14 cellular contexts compared by ENCODE assay signal in the genomic region with DNA sequence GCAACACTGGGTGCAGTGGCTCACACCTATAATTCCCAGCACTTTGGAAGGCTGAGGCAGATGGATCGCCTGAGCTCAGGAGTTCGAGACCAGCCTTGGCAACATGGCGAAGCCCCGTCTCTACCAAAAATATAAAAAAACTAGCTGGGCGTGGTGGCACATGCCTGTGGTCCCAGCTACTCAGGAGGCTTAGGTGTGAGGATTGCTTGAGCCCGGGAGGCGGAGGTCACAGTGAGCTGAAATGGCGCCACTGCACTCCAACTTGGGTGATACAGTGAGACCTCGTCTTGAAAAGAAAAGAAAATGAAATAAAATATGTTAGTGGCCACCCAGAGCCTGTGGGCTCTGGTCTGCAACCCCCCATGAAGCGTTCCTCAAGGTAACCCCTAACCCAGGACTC. TPM values are rescaled to one million over a fixed set of nuclear protein-coding genes. Genes with fewer than 3 reads are reported as not detected.
DNase-seq lines count a peak whose midpoint lies in the region; ATAC-seq and TF ChIP-seq lines count a peak whose summit lies in the region.
"Had no signal": no experiment of that assay in that cellular context is flagged by ENCODE, and none has a peak within 500 bp of the region (broad histone marks: within the 10 kb centered on the region; RNA-seq: fewer than 3 reads in every experiment).

No MANE protein-coding gene starts in this region.

- intact Hi-C loops in dorsolateral prefrontal cortex (cut with DNase I), result loop anchor here in 1 of 2 donors (5.0 kb wide), 1 partner anchor 33 kb away; no protein-coding TSS in a partner anchor

- H3K4me2 ChIP-seq in BLaER1 (peak overlapping the region; percentile 97), mesendoderm (ENCODE audit: low read length) (no peak overlapping the region)

- H4K5ac ChIP-seq in mesendoderm (ENCODE audit: low read length), result no peak overlapping the region

- peaks cover 87% of the 10 kb centered on the region for H4K20me1 ChIP-seq in BLaER1

- H3K56ac ChIP-seq in mesendoderm (ENCODE audit: low read length), result no peak overlapping the region

- H2BK15ac ChIP-seq in mesendoderm (replicated peaks; ENCODE audit: low read depth), result no peak overlapping the region

- H3K4me1 ChIP-seq in BLaER1 (peaks cover 100% of the 10 kb centered on the region), mesendoderm (ENCODE audit: control insufficient read depth, low read depth, low read length) (peaks cover 27% of the 10 kb centered on the region)

- H4K8ac ChIP-seq in mesendoderm (ENCODE audit: low read depth, low read length), result no peak overlapping the region

- H3K27ac ChIP-seq in BLaER1 (peak overlapping the region; percentile 89), HL-60 (replicated peaks) (peak overlapping the region; percentile 85), dorsolateral prefrontal cortex (peak overlapping the region in 39 of 59 donors; percentile 8 to 97 (median 78)), mesendoderm (ENCODE audit: low read depth, low read length) (no peak overlapping the region)

- H2BK5ac ChIP-seq in mesendoderm (ENCODE audit: low read length), result no peak overlapping the region

- no peak overlapping the region for H3K4me3 Mint-ChIP-seq in progenitor cell of endocrine pancreas (ENCODE audit: low read depth)

- ATAC-seq in HG03095 (IDR thresholded peaks at IDR 0.05; ENCODE audit: unreplicated experiment) (no peak), HG02588 (IDR thresholded peaks at IDR 0.05; ENCODE audit: unreplicated experiment) (no peak), GM21390 (IDR thresholded peaks at IDR 0.05; ENCODE audit: unreplicated experiment) (no peak)
- ATAC-seq: HCT116 had no signal

- H3K4me3 ChIP-seq in BLaER1, result no peak overlapping the region
- H3K4me3 ChIP-seq in HL-60 (replicated peaks; ENCODE audit: insufficient read depth, low read length), result no peak overlapping the region
- peak overlapping the region in 1 of 59 donors; percentile 11 for H3K4me3 ChIP-seq in dorsolateral prefrontal cortex
- H3K4me3 ChIP-seq in mesendoderm (ENCODE audit: low read length), result no peak overlapping the region

- H2BK120ac ChIP-seq in mesendoderm (ENCODE audit: low read depth, low read length), result no peak overlapping the region

- H3K27ac Mint-ChIP-seq in progenitor cell of endocrine pancreas, result peak overlapping the region; percentile 25

- no peak overlapping the region for H3K4ac ChIP-seq in mesendoderm (ENCODE audit: low read depth, low read length)

- H3K9me3 Mint-ChIP-seq in progenitor cell of endocrine pancreas (ENCODE audit: low read depth), result no peaks in the 10 kb centered on the region

- H3K27me3 Mint-ChIP-seq in progenitor cell of endocrine pancreas, result no peaks in the 10 kb centered on the region

- peaks cover 59% of the 10 kb centered on the region for H3K79me1 ChIP-seq in mesendoderm (ENCODE audit: low read length)

- WGBS in mesendoderm (ENCODE audit: extremely low coverage, insufficient coverage, low lambda C conversion rate), result no CpG with 5 or more reads among the region's 10 CpGs

- H3K9ac ChIP-seq in BLaER1 (no peak overlapping the region), mesendoderm (ENCODE audit: low read length) (no peak overlapping the region)

- H2AK5ac ChIP-seq in mesendoderm (ENCODE audit: low read length), result no peak overlapping the region

- H3K27me3 ChIP-seq in BLaER1 (no peaks in the 10 kb centered on the region), HL-60 (ENCODE audit: insufficient read depth, poor library complexity, severe bottlenecking) (no peaks in the 10 kb centered on the region), dorsolateral prefrontal cortex (no peaks in the 10 kb centered on the region), mesendoderm (ENCODE audit: insufficient read depth, low read length, poor library complexity) (no peaks in the 10 kb centered on the region)

- no peak overlapping the region for H3K18ac ChIP-seq in mesendoderm (ENCODE audit: low read length)

- no peaks in the 10 kb centered on the region for H3K9me3 ChIP-seq in BLaER1

- H3K79me2 ChIP-seq in mesendoderm (ENCODE audit: control insufficient read depth, insufficient read depth, low read length), result peaks cover 99% of the 10 kb centered on the region

- peaks cover 30% of the 10 kb centered on the region for H3K36me3 ChIP-seq in BLaER1
- H3K36me3 ChIP-seq in mesendoderm (ENCODE audit: control insufficient read depth, insufficient read depth, low read length), result no peaks in the 10 kb centered on the region

- DNase-seq in HL-60 (ENCODE audit: low read depth in 1 of 2, low spot score in 1 of 2) (no peak), dorsolateral prefrontal cortex (no peak), progenitor cell of endocrine pancreas (ENCODE audit: low spot score, unreplicated experiment) (no peak), mesendoderm (no peak)
- DNase-seq: cerebellar nuclear complex; DMS 273 treated with DMSO at 0.1 percent for 48 hours; NCI-H345; occipital lobe; stimulated activated CD4-positive, alpha-beta T cell treated with anti-CD3 and anti-CD28 coated beads, Interleukin-2, amount 100 ng/mL, for 48 hours had no signal

- no peak for TF ChIP-seq CTCF in HL-60 (IDR thresholded peaks at IDR 0.05; ENCODE audit: insufficient read depth, low read length)
- no peak for TF ChIP-seq CTCF in dorsolateral prefrontal cortex (IDR thresholded peaks at IDR 0.05 in 54 of 56, conservative IDR thresholded peaks at IDR 0.05 in 2 of 56; ENCODE audit: low read depth in 1 of 56, partially characterized antibody in 56 of 56)
- TF ChIP-seq CTCF in progenitor cell of endocrine pancreas (IDR thresholded peaks at IDR 0.05; ENCODE audit: unreplicated experiment), result no peak

- H3K4me1 Mint-ChIP-seq in progenitor cell of endocrine pancreas (ENCODE audit: low read depth), result peaks cover 20% of the 10 kb centered on the region

- H3K36me3 Mint-ChIP-seq in progenitor cell of endocrine pancreas (ENCODE audit: insufficient read depth), result peaks cover 1% of the 10 kb centered on the region

- no peak overlapping the region for H3K23ac ChIP-seq in mesendoderm (ENCODE audit: low read length)

RNA-seq across cellular contexts. Expression of a gene that starts 13.3 kb away (rescaled TPM):
- total RNA-seq in dorsolateral prefrontal cortex (10 to 100 TPM in 9 of 120 experiments, 1 to 10 TPM in 111; 2.7 to 14.6 (median 6.1) TPM), progenitor cell of endocrine pancreas (6.1 and 7.0 TPM in 2 replicates)
- 22.8 TPM for polyA plus RNA-seq in mesendoderm (2013, experiment 1 of 2)
- 22.4 TPM for polyA plus RNA-seq in mesendoderm (2013, experiment 2 of 2)

RNA-seq across cellular contexts. Expression of a gene that starts 28.7 kb away (rescaled TPM):
- total RNA-seq in dorsolateral prefrontal cortex, result 1 to 10 TPM in 35 of 120 experiments, under 1 TPM in 85; 0.20 to 3.7 (median 0.77) TPM
- total RNA-seq in progenitor cell of endocrine pancreas, result 0.24 and 0.29 TPM in 2 replicates
- 1.0 TPM for polyA plus RNA-seq in mesendoderm (2013, experiment 1 of 2)
- polyA plus RNA-seq in mesendoderm (2013, experiment 2 of 2), result 0.85 TPM

RNA-seq across cellular contexts. Expression of a gene that starts 55.9 kb away (rescaled TPM):
- total RNA-seq in dorsolateral prefrontal cortex (10 to 100 TPM in 109 of 120 experiments, 1 to 10 TPM in 11; 7.2 to 31.4 (median 14.2) TPM), progenitor cell of endocrine pancreas (9.6 and 9.8 TPM in 2 replicates)
- 13.4 TPM for polyA plus RNA-seq in mesendoderm (2013, experiment 1 of 2)
- polyA plus RNA-seq in mesendoderm (2013, experiment 2 of 2), result 11.0 TPM
